8 cellular contexts compared by ENCODE assay signal in the genomic region with DNA sequence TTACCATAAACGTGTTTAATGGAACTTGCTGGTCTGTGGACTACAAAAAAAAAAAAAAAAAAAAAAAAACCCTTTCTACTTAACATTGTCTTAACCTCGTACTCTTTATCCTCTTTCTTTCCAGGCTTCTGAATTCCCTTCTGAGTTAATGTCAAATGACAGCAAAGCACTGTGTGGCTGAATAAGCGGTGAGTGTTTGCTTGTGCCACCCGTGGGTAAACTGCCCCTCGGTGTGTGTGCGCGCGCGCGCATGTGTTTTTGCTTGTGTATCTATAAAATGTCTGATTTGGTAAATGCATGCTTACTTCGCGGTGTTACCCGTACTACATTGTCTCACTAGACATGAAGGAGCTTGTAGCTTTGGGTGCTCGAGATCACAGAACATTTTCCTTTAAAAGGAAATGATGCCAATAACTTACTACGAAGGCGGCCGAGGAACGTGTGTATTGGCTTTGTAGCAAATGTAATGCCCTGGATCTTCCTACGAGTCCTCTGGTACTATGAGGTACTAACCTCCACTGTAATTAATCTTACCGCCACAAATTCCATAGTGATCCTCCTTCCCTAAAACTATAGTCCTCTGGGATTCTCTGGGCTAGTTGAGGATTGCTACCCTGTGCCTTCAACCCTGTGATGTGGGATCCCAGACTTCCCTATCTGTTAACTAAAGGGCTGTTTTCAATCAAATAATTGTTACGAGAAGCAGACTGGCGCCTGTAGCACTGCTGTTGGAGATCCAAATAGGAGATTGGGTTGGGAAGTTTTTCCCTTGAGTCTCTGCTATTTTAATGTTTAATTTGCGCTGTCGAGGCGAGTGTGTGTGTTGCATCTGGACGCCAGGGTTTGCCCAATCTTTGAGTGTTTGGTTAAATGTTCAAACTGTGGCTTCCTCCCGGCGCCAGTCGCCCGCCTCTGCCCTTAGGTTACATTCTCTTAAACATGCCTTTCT. TPM values are rescaled to one million over a fixed set of nuclear protein-coding genes. Genes with fewer than 3 reads are reported as not detected.
A peak's percentile ranks its signal among the peaks of the same experiment; 100 is the strongest.
DNase-seq lines count a peak whose midpoint lies in the region; ATAC-seq and TF ChIP-seq lines count a peak whose summit lies in the region.

No MANE protein-coding gene starts in this region.

- peaks cover 22% of the 10 kb centered on the region for H3K36me3 Mint-ChIP-seq in activated naive CD8-positive, alpha-beta T cell treated with anti-CD3 and anti-CD28 coated beads, Interleukin-2, amount 10 ng/mL, durations not matched to agents 7 days and 5 days

- peak overlapping the region; percentile 87 to 98 for H3K27ac ChIP-seq in right atrium auricular region
- H3K27ac ChIP-seq in rectal smooth muscle tissue (ENCODE audit: low read depth, low read length): peak overlapping the region; percentile 90

- H3K36me3 ChIP-seq in right atrium auricular region (no peaks in the 10 kb centered on the region), rectal smooth muscle tissue (ENCODE audit: control insufficient read depth, insufficient read depth, low read length) (no peaks in the 10 kb centered on the region)

- H3K4me3 ChIP-seq in right atrium auricular region (peak overlapping the region; percentile 71 to 73), rectal smooth muscle tissue (ENCODE audit: low read length) (peak overlapping the region; percentile 89)

- H3K4me1 Mint-ChIP-seq in activated naive CD8-positive, alpha-beta T cell treated with anti-CD3 and anti-CD28 coated beads, Interleukin-2, amount 10 ng/mL, durations not matched to agents 7 days and 5 days: peaks cover 24% of the 10 kb centered on the region

- H3K9ac ChIP-seq in rectal smooth muscle tissue (ENCODE audit: low read length): peak overlapping the region; percentile 87

- peak; percentile 40 for DNase-seq in Ammon's horn (ENCODE audit: low spot score)
- peak; percentile 15 for DNase-seq in HT1080 (ENCODE audit: low read depth)
- DNase-seq in RKO (ENCODE audit: low spot score): peak; percentile 3
- no peak for DNase-seq in activated naive CD8-positive, alpha-beta T cell treated with anti-CD3 and anti-CD28 coated beads, Interleukin-2, amount 10 ng/mL, durations not matched to agents 7 days and 5 days
- DNase-seq in right atrium auricular region (ENCODE audit: low spot score): no peak
- no peak for DNase-seq in HPDE6-E6E7 (ENCODE audit: extremely low spot score)
- DNase-seq in D341Med (ENCODE audit: low spot score): no peak

- no peak for TF ChIP-seq CTCF in right atrium auricular region (IDR thresholded peaks at IDR 0.05)

- H3K9me3 Mint-ChIP-seq in activated naive CD8-positive, alpha-beta T cell treated with anti-CD3 and anti-CD28 coated beads, Interleukin-2, amount 10 ng/mL, durations not matched to agents 7 days and 5 days: no peaks in the 10 kb centered on the region

- no peaks in the 10 kb centered on the region for H3K9me3 ChIP-seq in right atrium auricular region

- POLR2A ChIA-PET in activated naive CD8-positive, alpha-beta T cell treated with anti-CD3 and anti-CD28 coated beads, Interleukin-2, amount 10 ng/mL, durations not matched to agents 7 days and 5 days (lab: Charles Lee): interaction anchor here (0.6 to 6.3 kb wide), 42 partner anchors 10 to 1818 kb away, joined by 3 to 122 read pairs (median 8); partner anchors contain the start of genes CMPK2 and KIDINS220

- H3K4me3 Mint-ChIP-seq in activated naive CD8-positive, alpha-beta T cell treated with anti-CD3 and anti-CD28 coated beads, Interleukin-2, amount 10 ng/mL, durations not matched to agents 7 days and 5 days: peak overlapping the region; percentile 99

- H3K27ac Mint-ChIP-seq in activated naive CD8-positive, alpha-beta T cell treated with anti-CD3 and anti-CD28 coated beads, Interleukin-2, amount 10 ng/mL, durations not matched to agents 7 days and 5 days: peak overlapping the region; percentile 98

- no peak for ATAC-seq in activated naive CD8-positive, alpha-beta T cell treated with anti-CD3 and anti-CD28 coated beads, Interleukin-2, amount 10 ng/mL, durations not matched to agents 7 days and 5 days (ENCODE audit: low read depth)

- H3K27me3 Mint-ChIP-seq in activated naive CD8-positive, alpha-beta T cell treated with anti-CD3 and anti-CD28 coated beads, Interleukin-2, amount 10 ng/mL, durations not matched to agents 7 days and 5 days: peaks cover 4% of the 10 kb centered on the region

- H3K27me3 ChIP-seq in right atrium auricular region: no peaks in the 10 kb centered on the region
- H3K27me3 ChIP-seq in rectal smooth muscle tissue (ENCODE audit: control insufficient read depth, insufficient read depth, low read length): no peaks in the 10 kb centered on the region

- H3K4me1 ChIP-seq in right atrium auricular region: peaks cover 0 to 37% of the 10 kb centered on the region in 2 donors
- peaks cover 10% of the 10 kb centered on the region for H3K4me1 ChIP-seq in rectal smooth muscle tissue (ENCODE audit: control insufficient read depth, insufficient read depth, low read length)

RNA-seq across cellular contexts. Expression of gene ID2, which starts 1.1 kb away (rescaled TPM):
- 9.7 and 21.8 TPM in 2 replicates for total RNA-seq in HT1080 (2014; rRNA removed; shearing (Covaris generic))
- polyA plus RNA-seq in HT1080 (2015; cell fraction: cytosol; rRNA removed): 13.4 and 27.6 TPM in 2 replicates
- polyA plus RNA-seq in HT1080 (2015; cell fraction: nucleus; rRNA removed): 10.8 and 25.1 TPM in 2 replicates
- 100 to 1,000 TPM; 167 to 172 TPM for total RNA-seq in activated naive CD8-positive, alpha-beta T cell treated with anti-CD3 and anti-CD28 coated beads, Interleukin-2, amount 10 ng/mL, durations not matched to agents 7 days and 5 days
- 100 to 1,000 TPM; 213 to 421 TPM for total RNA-seq in right atrium auricular region

Comparison
In these comparisons a context has a peak if more than half of its experiments do, and no peak if none do; other contexts are left out.
1. DNase-seq: peak in Ammon's horn (single experiment), HT1080 (single experiment) and RKO (single experiment); none in activated naive CD8-positive, alpha-beta T cell treated with anti-CD3 and anti-CD28 coated beads, Interleukin-2, amount 10 ng/mL, durations not matched to agents 7 days and 5 days (single experiment), right atrium auricular region (single experiment), HPDE6-E6E7 (single experiment) and D341Med (single experiment).